8 cellular contexts compared by ENCODE assay signal in genomic region chr9:97963232-97963631, GRCh38. TPM values are rescaled to one million over a fixed set of nuclear protein-coding genes. Genes with fewer than 3 reads are reported as not detected.
"Had no signal": no experiment of that assay in that cellular context is flagged by ENCODE, and none has a peak within 500 bp of the region (broad histone marks: within the 10 kb centered on the region; RNA-seq: fewer than 3 reads in every experiment).

No MANE protein-coding gene starts in this region.

- DNase-seq: H9, HCEC 1CT, KG1 had no signal

- H3K4me3 ChIP-seq: GM23338 had no signal

- H3K4me2 ChIP-seq: GM23338 had no signal

- H2AFZ ChIP-seq: GM23338 had no signal

- H3K27ac ChIP-seq: HL-60 had no signal

- ATAC-seq: GM23338 had no signal

- FAIRE-seq: H1, H54 had no signal

RNA-seq across cellular contexts. Expression of gene HEMGN, which starts 25.3 kb away (rescaled TPM):
- total RNA-seq: GM23338, H1, H9, HT1080 had no signal
- polyA plus RNA-seq: GM23338, H1 had no signal
